Comparison of ENCODE assay signal across 1 cellular context in genomic region chr5:112860929-112861637, GRCh38.
A peak's percentile ranks its signal among the peaks of the same experiment; 100 is the strongest.
TF ChIP-seq lines count a peak whose summit lies in the region.

SRP19 (plus strand) TSS chr5:112861287; CDS start chr5:112861377, 90 bp downstream.

TF ChIP-seq in K562, 482 proteins besides CTCF, POLR2A, EP300 and RAD21 (continued from another document and continues in another):
- TF ChIP-seq ARID4B (CRISPR knock-in tag; IDR thresholded peaks at IDR 0.05) (peak; percentile 87), ETV6 (IDR thresholded peaks at IDR 0.05; ENCODE audit: borderline replicate concordance in 1 of 2, low read depth in 2 of 2, low read length in 1 of 2) (no peak), ETV6 (CRISPR knock-in tag; IDR thresholded peaks at IDR 0.05; ENCODE audit: borderline replicate concordance) (peak; percentile 92), KDM4B (IDR thresholded peaks at IDR 0.05; ENCODE audit: borderline replicate concordance in 2 of 2, low read depth in 1 of 2) (peak in 1 of 2 experiments; percentile 75; a peak in 2 of 4 replicates), IFI16 (CRISPR knock-in tag; IDR thresholded peaks at IDR 0.05) (no peak), NCOA6 (IDR thresholded peaks at IDR 0.05) (no peak), TCF7 (IDR thresholded peaks at IDR 0.05; ENCODE audit: borderline replicate concordance) (no peak), SIN3A (IDR thresholded peaks at IDR 0.05; ENCODE audit: borderline replicate concordance in 2 of 2, control insufficient read depth in 1 of 2, low read depth in 2 of 2, low read length in 2 of 2) (peak; percentile 23 to 65; a peak in 2 of 4 replicates), EZH2 (IDR thresholded peaks at IDR 0.05; ENCODE audit: borderline replicate concordance, low read depth, low read length) (no peak), SMARCA5 (IDR thresholded peaks at IDR 0.05) (no peak), FOXJ3 (CRISPR knock-in tag; IDR thresholded peaks at IDR 0.05) (peak; percentile 75; the same call in 1 of the 2 replicates), MCM5 (IDR thresholded peaks at IDR 0.05; ENCODE audit: low read depth) (no peak), CBX8 (IDR thresholded peaks at IDR 0.05; ENCODE audit: borderline replicate concordance, extremely low read depth, low read depth, low read length, poor library complexity, severe bottlenecking) (no peak), ZBTB17 (CRISPR knock-in tag; IDR thresholded peaks at IDR 0.05) (0 out of 2 replicates have a peak, but pooled peaks have one; percentile 54), TCF3 (CRISPR knock-in tag; IDR thresholded peaks at IDR 0.05) (0 out of 2 replicates have a peak, but pooled peaks have one; percentile 31), DLX4 (CRISPR knock-in tag; IDR thresholded peaks at IDR 0.05) (no peak), RFX5 (IDR thresholded peaks at IDR 0.05; ENCODE audit: low read depth, low read length) (no peak), PYGO2 (tag; IDR thresholded peaks at IDR 0.05) (no peak), ZNF57 (CRISPR knock-in tag; IDR thresholded peaks at IDR 0.05) (no peak), SMAD1 (IDR thresholded peaks at IDR 0.05; ENCODE audit: low read depth, low read length, partially characterized antibody) (no peak), THRAP3 (IDR thresholded peaks at IDR 0.05; ENCODE audit: borderline replicate concordance) (no peak), NFIC (IDR thresholded peaks at IDR 0.05) (no peak; the same call in 1 of the 2 replicates), TAF9B (IDR thresholded peaks at IDR 0.05; ENCODE audit: partially characterized antibody) (peak; percentile 80), ZHX1 (conservative IDR thresholded peaks at IDR 0.05; ENCODE audit: low read length) (0 out of 2 replicates have a peak, but pooled peaks have one; percentile 28), KDM2B (CRISPR knock-in tag; IDR thresholded peaks at IDR 0.05) (no peak), ARNT (IDR thresholded peaks at IDR 0.05) (peak; percentile 22 to 24; a peak in 1 of 4 replicates), TBL1XR1 (IDR thresholded peaks at IDR 0.05; ENCODE audit: low read length in 2 of 2) (peak in 1 of 2 experiments; percentile 45; a peak in 1 of 4 replicates), ELK3 (CRISPR knock-in tag; IDR thresholded peaks at IDR 0.05) (no peak), NFE2L1 (tag; IDR thresholded peaks at IDR 0.05; ENCODE audit: borderline replicate concordance, low read depth) (no peak; the same call in 1 of the 2 replicates), HNRNPLL (IDR thresholded peaks at IDR 0.05; ENCODE audit: low read depth, low read length, poor library complexity, severe bottlenecking) (peak; percentile 25), DNMT1 (IDR thresholded peaks at IDR 0.05) (no peak), ZNF224 (CRISPR knock-in tag; IDR thresholded peaks at IDR 0.05) (peak; percentile 93), KLF6 (CRISPR knock-in tag; IDR thresholded peaks at IDR 0.05; ENCODE audit: borderline replicate concordance) (no peak), MAFG (tag; conservative IDR thresholded peaks at IDR 0.05) (no peak), ZNF696 (CRISPR knock-in tag; conservative IDR thresholded peaks at IDR 0.05) (no peak), ZBED1 (IDR thresholded peaks at IDR 0.05) (peak; percentile 33; the same call in 1 of the 2 replicates), HLTF (IDR thresholded peaks at IDR 0.05) (no peak), ZNF277 (CRISPR knock-in tag; IDR thresholded peaks at IDR 0.05; ENCODE audit: borderline replicate concordance) (no peak), ETV5 (CRISPR knock-in tag; IDR thresholded peaks at IDR 0.05; ENCODE audit: low read depth) (peak; percentile 77), SIX5 (IDR thresholded peaks at IDR 0.05; ENCODE audit: borderline replicate concordance in 1 of 2, insufficient read depth in 1 of 2, low read depth in 1 of 2, low read length in 2 of 2) (peak; percentile 26 to 31; a peak in 2 of 4 replicates), ZNF408 (CRISPR knock-in tag; IDR thresholded peaks at IDR 0.05; ENCODE audit: low read depth) (no peak)
- TF ChIP-seq, protein P1, sequence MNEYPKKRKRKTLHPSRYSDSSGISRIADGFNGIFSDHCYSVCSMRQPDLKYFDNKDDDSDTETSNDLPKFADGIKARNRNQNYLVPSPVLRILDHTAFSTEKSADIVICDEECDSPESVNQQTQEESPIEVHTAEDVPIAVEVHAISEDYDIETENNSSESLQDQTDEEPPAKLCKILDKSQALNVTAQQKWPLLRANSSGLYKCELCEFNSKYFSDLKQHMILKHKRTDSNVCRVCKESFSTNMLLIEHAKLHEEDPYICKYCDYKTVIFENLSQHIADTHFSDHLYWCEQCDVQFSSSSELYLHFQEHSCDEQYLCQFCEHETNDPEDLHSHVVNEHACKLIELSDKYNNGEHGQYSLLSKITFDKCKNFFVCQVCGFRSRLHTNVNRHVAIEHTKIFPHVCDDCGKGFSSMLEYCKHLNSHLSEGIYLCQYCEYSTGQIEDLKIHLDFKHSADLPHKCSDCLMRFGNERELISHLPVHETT (CRISPR knock-in tag; conservative IDR thresholded peaks at IDR 0.05 in 1 of 2, IDR thresholded peaks at IDR 0.05 in 1 of 2) = peak in 1 of 2 experiments; percentile 76; a peak in 2 of 4 replicates
- TF ChIP-seq, protein P2, sequence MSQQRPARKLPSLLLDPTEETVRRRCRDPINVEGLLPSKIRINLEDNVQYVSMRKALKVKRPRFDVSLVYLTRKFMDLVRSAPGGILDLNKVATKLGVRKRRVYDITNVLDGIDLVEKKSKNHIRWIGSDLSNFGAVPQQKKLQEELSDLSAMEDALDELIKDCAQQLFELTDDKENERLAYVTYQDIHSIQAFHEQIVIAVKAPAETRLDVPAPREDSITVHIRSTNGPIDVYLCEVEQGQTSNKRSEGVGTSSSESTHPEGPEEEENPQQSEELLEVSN (IDR thresholded peaks at IDR 0.05; ENCODE audit: borderline replicate concordance in 1 of 2, extremely low read depth in 1 of 2, insufficient read depth in 1 of 2, insufficient read length in 1 of 2, low read depth in 1 of 2, low read length in 1 of 2, poor library complexity in 1 of 2, severe bottlenecking in 1 of 2) = peak; percentile 95 to 98
- TF ChIP-seq, protein P3, sequence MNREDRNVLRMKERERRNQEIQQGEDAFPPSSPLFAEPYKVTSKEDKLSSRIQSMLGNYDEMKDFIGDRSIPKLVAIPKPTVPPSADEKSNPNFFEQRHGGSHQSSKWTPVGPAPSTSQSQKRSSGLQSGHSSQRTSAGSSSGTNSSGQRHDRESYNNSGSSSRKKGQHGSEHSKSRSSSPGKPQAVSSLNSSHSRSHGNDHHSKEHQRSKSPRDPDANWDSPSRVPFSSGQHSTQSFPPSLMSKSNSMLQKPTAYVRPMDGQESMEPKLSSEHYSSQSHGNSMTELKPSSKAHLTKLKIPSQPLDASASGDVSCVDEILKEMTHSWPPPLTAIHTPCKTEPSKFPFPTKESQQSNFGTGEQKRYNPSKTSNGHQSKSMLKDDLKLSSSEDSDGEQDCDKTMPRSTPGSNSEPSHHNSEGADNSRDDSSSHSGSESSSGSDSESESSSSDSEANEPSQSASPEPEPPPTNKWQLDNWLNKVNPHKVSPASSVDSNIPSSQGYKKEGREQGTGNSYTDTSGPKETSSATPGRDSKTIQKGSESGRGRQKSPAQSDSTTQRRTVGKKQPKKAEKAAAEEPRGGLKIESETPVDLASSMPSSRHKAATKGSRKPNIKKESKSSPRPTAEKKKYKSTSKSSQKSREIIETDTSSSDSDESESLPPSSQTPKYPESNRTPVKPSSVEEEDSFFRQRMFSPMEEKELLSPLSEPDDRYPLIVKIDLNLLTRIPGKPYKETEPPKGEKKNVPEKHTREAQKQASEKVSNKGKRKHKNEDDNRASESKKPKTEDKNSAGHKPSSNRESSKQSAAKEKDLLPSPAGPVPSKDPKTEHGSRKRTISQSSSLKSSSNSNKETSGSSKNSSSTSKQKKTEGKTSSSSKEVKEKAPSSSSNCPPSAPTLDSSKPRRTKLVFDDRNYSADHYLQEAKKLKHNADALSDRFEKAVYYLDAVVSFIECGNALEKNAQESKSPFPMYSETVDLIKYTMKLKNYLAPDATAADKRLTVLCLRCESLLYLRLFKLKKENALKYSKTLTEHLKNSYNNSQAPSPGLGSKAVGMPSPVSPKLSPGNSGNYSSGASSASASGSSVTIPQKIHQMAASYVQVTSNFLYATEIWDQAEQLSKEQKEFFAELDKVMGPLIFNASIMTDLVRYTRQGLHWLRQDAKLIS (CRISPR knock-in tag; IDR thresholded peaks at IDR 0.05) = peak; percentile 91; the same call in 1 of the 2 replicates
